Comparison of ENCODE assay signal across 1 cellular context in genomic region chr20:35410613-35411012, GRCh38.
TF ChIP-seq lines count a peak whose summit lies in the region.

No MANE protein-coding gene starts in this region.

TF ChIP-seq in IMR-90, 13 proteins besides CTCF, POLR2A, EP300 and RAD21:
- no peak for TF ChIP-seq NFE2L2 (IDR thresholded peaks at IDR 0.05; ENCODE audit: low read depth, low read length)
- TF ChIP-seq MAFK (IDR thresholded peaks at IDR 0.05; ENCODE audit: low read depth, low read length) = no peak
- no peak for TF ChIP-seq SMC3 (IDR thresholded peaks at IDR 0.05; ENCODE audit: low read depth, low read length)
- TF ChIP-seq BHLHE40 (IDR thresholded peaks at IDR 0.05; ENCODE audit: low read depth, low read length) = no peak
- TF ChIP-seq, protein P1, sequence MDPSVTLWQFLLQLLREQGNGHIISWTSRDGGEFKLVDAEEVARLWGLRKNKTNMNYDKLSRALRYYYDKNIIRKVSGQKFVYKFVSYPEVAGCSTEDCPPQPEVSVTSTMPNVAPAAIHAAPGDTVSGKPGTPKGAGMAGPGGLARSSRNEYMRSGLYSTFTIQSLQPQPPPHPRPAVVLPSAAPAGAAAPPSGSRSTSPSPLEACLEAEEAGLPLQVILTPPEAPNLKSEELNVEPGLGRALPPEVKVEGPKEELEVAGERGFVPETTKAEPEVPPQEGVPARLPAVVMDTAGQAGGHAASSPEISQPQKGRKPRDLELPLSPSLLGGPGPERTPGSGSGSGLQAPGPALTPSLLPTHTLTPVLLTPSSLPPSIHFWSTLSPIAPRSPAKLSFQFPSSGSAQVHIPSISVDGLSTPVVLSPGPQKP (IDR thresholded peaks at IDR 0.05; ENCODE audit: borderline replicate concordance, low read depth, low read length) = no peak
- TF ChIP-seq RFX5 (IDR thresholded peaks at IDR 0.05; ENCODE audit: low read depth, low read length) = no peak
- TF ChIP-seq, protein P2, sequence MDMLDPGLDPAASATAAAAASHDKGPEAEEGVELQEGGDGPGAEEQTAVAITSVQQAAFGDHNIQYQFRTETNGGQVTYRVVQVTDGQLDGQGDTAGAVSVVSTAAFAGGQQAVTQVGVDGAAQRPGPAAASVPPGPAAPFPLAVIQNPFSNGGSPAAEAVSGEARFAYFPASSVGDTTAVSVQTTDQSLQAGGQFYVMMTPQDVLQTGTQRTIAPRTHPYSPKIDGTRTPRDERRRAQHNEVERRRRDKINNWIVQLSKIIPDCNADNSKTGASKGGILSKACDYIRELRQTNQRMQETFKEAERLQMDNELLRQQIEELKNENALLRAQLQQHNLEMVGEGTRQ (IDR thresholded peaks at IDR 0.05; ENCODE audit: low read depth, low read length) = no peak
